In genomic region chr22:23225337-23225723, GRCh38 we compare ENCODE assay signal across 2 cellular contexts.
TF ChIP-seq lines count a peak whose summit lies in the region.

No MANE protein-coding gene starts in this region.

TF ChIP-seq in SK-N-SH treated with all-trans-retinoic acid at 6 μM for 48 hours, 23 proteins besides CTCF, POLR2A, EP300 and RAD21 (continued from another document):
- TF ChIP-seq, protein P1, sequence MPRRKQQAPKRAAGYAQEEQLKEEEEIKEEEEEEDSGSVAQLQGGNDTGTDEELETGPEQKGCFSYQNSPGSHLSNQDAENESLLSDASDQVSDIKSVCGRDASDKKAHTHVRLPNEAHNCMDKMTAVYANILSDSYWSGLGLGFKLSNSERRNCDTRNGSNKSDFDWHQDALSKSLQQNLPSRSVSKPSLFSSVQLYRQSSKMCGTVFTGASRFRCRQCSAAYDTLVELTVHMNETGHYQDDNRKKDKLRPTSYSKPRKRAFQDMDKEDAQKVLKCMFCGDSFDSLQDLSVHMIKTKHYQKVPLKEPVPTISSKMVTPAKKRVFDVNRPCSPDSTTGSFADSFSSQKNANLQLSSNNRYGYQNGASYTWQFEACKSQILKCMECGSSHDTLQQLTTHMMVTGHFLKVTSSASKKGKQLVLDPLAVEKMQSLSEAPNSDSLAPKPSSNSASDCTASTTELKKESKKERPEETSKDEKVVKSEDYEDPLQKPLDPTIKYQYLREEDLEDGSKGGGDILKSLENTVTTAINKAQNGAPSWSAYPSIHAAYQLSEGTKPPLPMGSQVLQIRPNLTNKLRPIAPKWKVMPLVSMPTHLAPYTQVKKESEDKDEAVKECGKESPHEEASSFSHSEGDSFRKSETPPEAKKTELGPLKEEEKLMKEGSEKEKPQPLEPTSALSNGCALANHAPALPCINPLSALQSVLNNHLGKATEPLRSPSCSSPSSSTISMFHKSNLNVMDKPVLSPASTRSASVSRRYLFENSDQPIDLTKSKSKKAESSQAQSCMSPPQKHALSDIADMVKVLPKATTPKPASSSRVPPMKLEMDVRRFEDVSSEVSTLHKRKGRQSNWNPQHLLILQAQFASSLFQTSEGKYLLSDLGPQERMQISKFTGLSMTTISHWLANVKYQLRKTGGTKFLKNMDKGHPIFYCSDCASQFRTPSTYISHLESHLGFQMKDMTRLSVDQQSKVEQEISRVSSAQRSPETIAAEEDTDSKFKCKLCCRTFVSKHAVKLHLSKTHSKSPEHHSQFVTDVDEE (CRISPR knock-in tag; IDR thresholded peaks at IDR 0.05), result no peak
- TF ChIP-seq ARNTL (CRISPR knock-in tag; IDR thresholded peaks at IDR 0.05; ENCODE audit: borderline replicate concordance, low read depth) (no peak), ZNF70 (CRISPR knock-in tag; IDR thresholded peaks at IDR 0.05) (no peak), RARB (CRISPR knock-in tag; IDR thresholded peaks at IDR 0.05) (no peak), CSDC2 (CRISPR knock-in tag; IDR thresholded peaks at IDR 0.05) (no peak), ZFP30 (CRISPR knock-in tag; IDR thresholded peaks at IDR 0.05) (no peak), OSR1 (CRISPR knock-in tag; IDR thresholded peaks at IDR 0.05) (no peak), ZFP3 (CRISPR knock-in tag; IDR thresholded peaks at IDR 0.05) (no peak), GLIS3 (CRISPR knock-in tag; IDR thresholded peaks at IDR 0.05) (no peak), TOX (CRISPR knock-in tag; IDR thresholded peaks at IDR 0.05; ENCODE audit: borderline replicate concordance) (no peak)
- TF ChIP-seq, protein P2, sequence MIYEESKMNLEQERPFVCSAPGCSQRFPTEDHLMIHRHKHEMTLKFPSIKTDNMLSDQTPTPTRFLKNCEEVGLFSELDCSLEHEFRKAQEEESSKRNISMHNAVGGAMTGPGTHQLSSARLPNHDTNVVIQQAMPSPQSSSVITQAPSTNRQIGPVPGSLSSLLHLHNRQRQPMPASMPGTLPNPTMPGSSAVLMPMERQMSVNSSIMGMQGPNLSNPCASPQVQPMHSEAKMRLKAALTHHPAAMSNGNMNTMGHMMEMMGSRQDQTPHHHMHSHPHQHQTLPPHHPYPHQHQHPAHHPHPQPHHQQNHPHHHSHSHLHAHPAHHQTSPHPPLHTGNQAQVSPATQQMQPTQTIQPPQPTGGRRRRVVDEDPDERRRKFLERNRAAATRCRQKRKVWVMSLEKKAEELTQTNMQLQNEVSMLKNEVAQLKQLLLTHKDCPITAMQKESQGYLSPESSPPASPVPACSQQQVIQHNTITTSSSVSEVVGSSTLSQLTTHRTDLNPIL (CRISPR knock-in tag; IDR thresholded peaks at IDR 0.05; ENCODE audit: low read depth), result no peak

TF ChIP-seq in SK-N-SH, 30 proteins besides CTCF, POLR2A, EP300 and RAD21 (continued from another document):
- no peak for TF ChIP-seq USF2 (IDR thresholded peaks at IDR 0.05; ENCODE audit: borderline replicate concordance, low read depth, low read length)
- TF ChIP-seq USF1 (IDR thresholded peaks at IDR 0.05; ENCODE audit: borderline replicate concordance, low read depth), result no peak
- no peak for TF ChIP-seq MEF2A (IDR thresholded peaks at IDR 0.05; ENCODE audit: borderline replicate concordance, low read depth)
- TF ChIP-seq GABPA (IDR thresholded peaks at IDR 0.05; ENCODE audit: low read depth), result no peak
- no peak for TF ChIP-seq RXRA (IDR thresholded peaks at IDR 0.05; ENCODE audit: borderline replicate concordance, low read depth)
- no peak for TF ChIP-seq POLR2AphosphoS5 (IDR thresholded peaks at IDR 0.05; ENCODE audit: low read depth, low read length)
- TF ChIP-seq, protein P3, sequence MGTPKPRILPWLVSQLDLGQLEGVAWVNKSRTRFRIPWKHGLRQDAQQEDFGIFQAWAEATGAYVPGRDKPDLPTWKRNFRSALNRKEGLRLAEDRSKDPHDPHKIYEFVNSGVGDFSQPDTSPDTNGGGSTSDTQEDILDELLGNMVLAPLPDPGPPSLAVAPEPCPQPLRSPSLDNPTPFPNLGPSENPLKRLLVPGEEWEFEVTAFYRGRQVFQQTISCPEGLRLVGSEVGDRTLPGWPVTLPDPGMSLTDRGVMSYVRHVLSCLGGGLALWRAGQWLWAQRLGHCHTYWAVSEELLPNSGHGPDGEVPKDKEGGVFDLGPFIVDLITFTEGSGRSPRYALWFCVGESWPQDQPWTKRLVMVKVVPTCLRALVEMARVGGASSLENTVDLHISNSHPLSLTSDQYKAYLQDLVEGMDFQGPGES (IDR thresholded peaks at IDR 0.05; ENCODE audit: low read depth, low read length), result no peak
- TF ChIP-seq GATA2 (CRISPR knock-in tag; IDR thresholded peaks at IDR 0.05), result no peak
- no peak for TF ChIP-seq CHD2 (IDR thresholded peaks at IDR 0.05; ENCODE audit: low read length, partially characterized antibody)
- TF ChIP-seq YY1 (IDR thresholded peaks at IDR 0.05; ENCODE audit: low read depth), result no peak
- no peak for TF ChIP-seq NFIC (IDR thresholded peaks at IDR 0.05; ENCODE audit: borderline replicate concordance)
- TF ChIP-seq TAF1 (IDR thresholded peaks at IDR 0.05; ENCODE audit: borderline replicate concordance, low read depth, low read length), result no peak
